In the genomic region with DNA sequence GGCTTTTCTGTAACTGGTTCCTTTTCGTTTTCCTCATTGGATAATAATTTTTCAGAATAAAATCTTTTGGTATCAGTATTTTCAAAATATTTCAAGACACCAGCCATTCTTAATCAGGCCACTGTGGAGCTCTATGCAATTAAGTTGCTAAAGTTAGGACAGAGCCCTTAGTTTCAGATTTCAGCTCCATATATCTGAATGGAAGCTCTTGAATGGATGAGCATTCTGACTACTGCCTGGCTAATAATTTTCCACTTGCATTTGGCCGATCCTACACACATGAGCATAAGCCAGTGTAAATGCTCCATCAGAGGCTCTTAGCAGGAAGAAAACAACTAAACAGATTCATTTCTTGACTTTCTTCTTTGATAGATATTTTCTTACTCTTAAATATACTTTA, we compare ENCODE assay signal across 1 cellular context.
TF ChIP-seq lines count a peak whose summit lies in the region.

No MANE protein-coding gene starts in this region.

TF ChIP-seq in IMR-90, 13 proteins besides CTCF, POLR2A, EP300 and RAD21 (continued from another document):
- TF ChIP-seq, protein P1, sequence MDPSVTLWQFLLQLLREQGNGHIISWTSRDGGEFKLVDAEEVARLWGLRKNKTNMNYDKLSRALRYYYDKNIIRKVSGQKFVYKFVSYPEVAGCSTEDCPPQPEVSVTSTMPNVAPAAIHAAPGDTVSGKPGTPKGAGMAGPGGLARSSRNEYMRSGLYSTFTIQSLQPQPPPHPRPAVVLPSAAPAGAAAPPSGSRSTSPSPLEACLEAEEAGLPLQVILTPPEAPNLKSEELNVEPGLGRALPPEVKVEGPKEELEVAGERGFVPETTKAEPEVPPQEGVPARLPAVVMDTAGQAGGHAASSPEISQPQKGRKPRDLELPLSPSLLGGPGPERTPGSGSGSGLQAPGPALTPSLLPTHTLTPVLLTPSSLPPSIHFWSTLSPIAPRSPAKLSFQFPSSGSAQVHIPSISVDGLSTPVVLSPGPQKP (IDR thresholded peaks at IDR 0.05; ENCODE audit: borderline replicate concordance, low read depth, low read length): no peak
- no peak for TF ChIP-seq NFE2L2 (IDR thresholded peaks at IDR 0.05; ENCODE audit: low read depth, low read length)
- TF ChIP-seq MAFK (IDR thresholded peaks at IDR 0.05; ENCODE audit: low read depth, low read length): no peak
- TF ChIP-seq SMC3 (IDR thresholded peaks at IDR 0.05; ENCODE audit: low read depth, low read length): no peak
TF ChIP-seq in IMR-90: peak in this region for 0.
